10 cellular contexts compared by ENCODE assay signal in genomic region chr16:20897253-20897896, GRCh38. TPM values are rescaled to one million over a fixed set of nuclear protein-coding genes. Genes with fewer than 3 reads are reported as not detected.
DNase-seq lines count a peak whose midpoint lies in the region; ATAC-seq and TF ChIP-seq lines count a peak whose summit lies in the region.
"Had no signal": no experiment of that assay in that cellular context is flagged by ENCODE, and none has a peak within 500 bp of the region (broad histone marks: within the 10 kb centered on the region; RNA-seq: fewer than 3 reads in every experiment).

No MANE protein-coding gene starts in this region.

- no peak for ATAC-seq in naive thymus-derived CD4-positive, alpha-beta T cell
- ATAC-seq in GM21576 (IDR thresholded peaks at IDR 0.05; ENCODE audit: unreplicated experiment): no peak
- no peak for ATAC-seq in GM18861 (IDR thresholded peaks at IDR 0.05; ENCODE audit: unreplicated experiment)
- ATAC-seq in HG03108 (IDR thresholded peaks at IDR 0.05; ENCODE audit: unreplicated experiment): no peak

- H3K27me3 Mint-ChIP-seq in naive thymus-derived CD4-positive, alpha-beta T cell: no peaks in the 10 kb centered on the region
- H3K27me3 Mint-ChIP-seq: activated B cell treated with CpG ODN at 0.5 μM for 24 hours had no signal

- H3K27ac Mint-ChIP-seq in naive thymus-derived CD4-positive, alpha-beta T cell: peak overlapping the region in 5 of 9 donors; percentile 20 to 57 (median 35)
- H3K27ac Mint-ChIP-seq: activated B cell treated with CpG ODN at 0.5 μM for 24 hours had no signal

- H3K4me3 ChIP-seq in AG10803 (ENCODE audit: low read length) (no peak overlapping the region), cardiac fibroblast (replicated peaks in 1 of 2; ENCODE audit: low read depth in 2 of 2, low read length in 2 of 2) (peak overlapping the region in 1 of 2 donors; percentile 98)
- H3K4me3 ChIP-seq in naive thymus-derived CD4-positive, alpha-beta T cell (ENCODE audit: low read length): no peak overlapping the region

- peaks cover 0 to 15% (median 0%) of the 10 kb centered on the region in 3 experiments for H3K36me3 ChIP-seq in naive thymus-derived CD4-positive, alpha-beta T cell (ENCODE audit: control insufficient read depth in 2 of 3, insufficient read depth in 3 of 3, low read length in 3 of 3)

- H3K4me1 Mint-ChIP-seq in naive thymus-derived CD4-positive, alpha-beta T cell: peaks cover 31 to 61% (median 45%) of the 10 kb centered on the region in 7 donors

- no peaks in the 10 kb centered on the region for H3K27me3 ChIP-seq in naive thymus-derived CD4-positive, alpha-beta T cell (ENCODE audit: control insufficient read depth in 2 of 2, insufficient read depth in 2 of 2, low read length in 2 of 2)

- H3K27ac ChIP-seq in naive thymus-derived CD4-positive, alpha-beta T cell (ENCODE audit: low read depth, low read length): no peak overlapping the region

- peaks cover 7% of the 10 kb centered on the region in 2 donors for H3K4me1 ChIP-seq in naive thymus-derived CD4-positive, alpha-beta T cell (ENCODE audit: control insufficient read depth in 2 of 2, insufficient read depth in 2 of 2, low read length in 2 of 2)

- intact Hi-C loops in naive thymus-derived CD4-positive, alpha-beta T cell (cut with micrococcal nuclease): no loop called here

- peak overlapping the region in 5 of 10 donors; percentile 2 to 87 (median 27) for H3K4me3 Mint-ChIP-seq in naive thymus-derived CD4-positive, alpha-beta T cell
- H3K4me3 Mint-ChIP-seq: activated B cell treated with CpG ODN at 0.5 μM for 24 hours had no signal

- peak; percentile 47 for DNase-seq in AG10803 (ENCODE audit: low read depth)
- DNase-seq in LHCN-M2 (ENCODE audit: low read depth): peak; percentile 78
- DNase-seq in cardiac fibroblast (ENCODE audit: low read depth in 2 of 2): peak; percentile 60 to 77
- no peak for DNase-seq in naive thymus-derived CD4-positive, alpha-beta T cell
- no peak for DNase-seq in Ammon's horn (ENCODE audit: low spot score)
- DNase-seq: activated B cell treated with CpG ODN at 0.5 μM for 24 hours, NCI-H446 treated with DMSO at 0.1 percent for 48 hours had no signal

- POLR2A ChIA-PET in naive thymus-derived CD4-positive, alpha-beta T cell (lab: Charles Lee): no interaction called here

- TF ChIP-seq CTCF in AG10803 (conservative IDR thresholded peaks at IDR 0.05; ENCODE audit: low read length) (no peak), cardiac fibroblast (IDR thresholded peaks at IDR 0.05; ENCODE audit: low read depth, low read length) (no peak)

- CTCF ChIA-PET in naive thymus-derived CD4-positive, alpha-beta T cell (lab: Charles Lee): interaction anchor here (0.7 kb wide), 1 partner anchor 260 kb away, joined by 3 read pairs; no protein-coding TSS in a partner anchor

- peaks cover 0 to 3% (median 0%) of the 10 kb centered on the region in 11 donors for H3K9me3 Mint-ChIP-seq in naive thymus-derived CD4-positive, alpha-beta T cell
- H3K9me3 Mint-ChIP-seq: activated B cell treated with CpG ODN at 0.5 μM for 24 hours had no signal

- H3K9me3 ChIP-seq in naive thymus-derived CD4-positive, alpha-beta T cell (ENCODE audit: control insufficient read depth in 2 of 3, low read length in 3 of 3): no peaks in the 10 kb centered on the region

- H3K36me3 Mint-ChIP-seq in naive thymus-derived CD4-positive, alpha-beta T cell: peaks cover 4 to 26% (median 10%) of the 10 kb centered on the region in 5 donors

RNA-seq across cellular contexts. Expression of gene DCUN1D3, which starts 2.8 kb away (rescaled TPM):
- total RNA-seq in LHCN-M2 (2014; rRNA removed): 28.2 and 30.0 TPM in 2 replicates
- polyA plus RNA-seq in LHCN-M2 (2012): 11.8 TPM
- total RNA-seq in naive thymus-derived CD4-positive, alpha-beta T cell: 10 to 100 TPM in 1 of 5 experiments, 1 to 10 TPM in 4; 4.0 to 15.7 (median 6.5) TPM
- polyA plus RNA-seq in naive thymus-derived CD4-positive, alpha-beta T cell: 1 to 10 TPM in 1 of 2 donors, under 1 TPM in 1; 0.82 to 1.4 TPM

RNA-seq across cellular contexts. Expression of gene LYRM1, which starts 3.2 kb away (rescaled TPM):
- 80.2 and 87.4 TPM in 2 replicates for total RNA-seq in LHCN-M2 (2014; rRNA removed)
- polyA plus RNA-seq in LHCN-M2 (2012): 44.3 TPM
- total RNA-seq in naive thymus-derived CD4-positive, alpha-beta T cell: 10 to 100 TPM; 13.4 to 29.1 (median 20.0) TPM
- 10 to 100 TPM; 33.3 to 43.8 TPM for polyA plus RNA-seq in naive thymus-derived CD4-positive, alpha-beta T cell

Comparison
In these comparisons a context has a peak if more than half of its experiments do, and no peak if none do; other contexts are left out.
1. DNase-seq: peak in AG10803 (single experiment), LHCN-M2 (single experiment) and cardiac fibroblast (2 of 2); none in naive thymus-derived CD4-positive, alpha-beta T cell (0 of 9) and Ammon's horn (single experiment).